ENCODE assay signal across 15 cellular contexts in the genomic region with DNA sequence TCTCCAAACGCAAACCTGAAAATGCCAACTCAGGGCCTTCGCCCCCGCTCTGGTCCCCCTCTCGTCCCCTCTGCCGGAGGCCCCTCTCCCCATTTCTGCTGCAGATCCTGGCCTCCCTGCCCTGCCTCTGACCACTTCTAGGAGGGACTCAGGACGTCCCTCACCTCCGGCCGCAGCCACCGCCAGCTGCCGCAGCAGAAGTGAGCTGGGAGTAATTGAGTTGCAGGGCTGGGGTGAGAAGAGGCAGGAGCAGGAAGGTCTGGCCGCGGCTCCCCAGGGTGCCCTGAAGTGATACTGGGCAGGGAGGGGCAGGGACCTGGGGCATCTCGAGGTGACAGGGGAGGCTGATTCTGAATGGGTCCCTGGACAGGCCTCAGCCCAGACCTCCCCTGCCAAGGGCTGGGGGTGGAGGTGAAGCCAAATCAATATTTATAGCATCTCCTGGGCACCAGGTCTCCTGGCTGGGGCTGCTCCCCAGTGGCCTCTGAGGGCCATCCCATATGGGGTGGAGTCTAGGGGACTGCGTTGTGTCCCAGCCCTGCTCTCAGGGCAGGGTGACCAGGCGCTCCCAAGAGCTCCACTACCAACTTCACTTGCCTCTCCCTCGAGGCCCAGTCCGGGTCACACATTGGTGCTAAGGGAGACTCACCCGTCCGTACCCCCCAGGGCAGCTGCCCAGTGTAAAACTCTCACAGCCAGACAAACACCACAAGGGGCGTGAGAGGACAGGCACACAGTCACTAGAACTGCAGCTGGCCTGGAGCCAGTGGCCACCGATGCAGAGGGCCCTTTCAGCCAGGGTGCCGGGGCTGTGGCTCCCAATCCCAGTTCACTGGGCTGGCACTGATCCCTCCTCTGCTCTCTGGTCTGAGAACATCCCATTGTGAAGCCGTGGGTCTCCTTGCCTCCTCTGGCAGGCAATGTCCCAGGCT. TPM values are rescaled to one million over a fixed set of nuclear protein-coding genes. Genes with fewer than 3 reads are reported as not detected.
DNase-seq lines count a peak whose midpoint lies in the region; ATAC-seq and TF ChIP-seq lines count a peak whose summit lies in the region.
"Had no signal": no experiment of that assay in that cellular context is flagged by ENCODE, and none has a peak within 500 bp of the region (broad histone marks: within the 10 kb centered on the region; RNA-seq: fewer than 3 reads in every experiment).

No MANE protein-coding gene starts in this region.

- peak; percentile 57 for DNase-seq in Right ventricle myocardium superior
- DNase-seq in cardiac septum (ENCODE audit: low spot score): no peak
- DNase-seq in WTC11 (ENCODE audit: low spot score): no peak
- no peak for DNase-seq in kidney epithelial cell (ENCODE audit: low read depth)
- no peak for DNase-seq in stimulated activated CD4-positive, alpha-beta T cell treated with anti-CD3 and anti-CD28 coated beads, Interleukin-15, amount 100 ng/mL, for 24 hours
- no peak for DNase-seq in vagina (ENCODE audit: extremely low spot score in 2 of 2)
- DNase-seq in NCI-H2227 (lab: John Stamatoyannopoulos, UW; ENCODE audit: unreplicated experiment): no peak
- DNase-seq: activated CD8-positive, alpha-beta memory T cell treated with anti-CD3 and anti-CD28 coated beads for 24 hours; activated gamma-delta T cell; gastrocnemius medialis; NCI-H187; occipital lobe had no signal

- TF ChIP-seq POLR2A in vagina (IDR thresholded peaks at IDR 0.05): no peak

- H3K27me3 Mint-ChIP-seq in WTC11 (ENCODE audit: low read depth): no peaks in the 10 kb centered on the region; the same call in 1 of the 2 replicates

- H3K4me3 Mint-ChIP-seq in WTC11: no peak overlapping the region

- CTCF ChIA-PET in WTC11 (lab: Charles Lee): interaction anchor here (0.7 to 5.2 kb wide), 5 partner anchors 10 to 99 kb away, joined by 3 to 28 read pairs (median 5); no protein-coding TSS in a partner anchor

- H3K4me3 ChIP-seq in kidney epithelial cell (ENCODE audit: low read depth, low read length) (no peak overlapping the region), vagina (no peak overlapping the region)
- H3K4me3 ChIP-seq: gastrocnemius medialis, spleen had no signal

- H3K27me3 ChIP-seq in kidney epithelial cell (ENCODE audit: control insufficient read depth, insufficient read depth, low read length) (no peaks in the 10 kb centered on the region), vagina (no peaks in the 10 kb centered on the region)
- H3K27me3 ChIP-seq: gastrocnemius medialis, spleen had no signal

- POLR2A ChIA-PET in WTC11 (lab: Charles Lee): no interaction called here

- no peak for TF ChIP-seq CTCF in WTC11 (IDR thresholded peaks at IDR 0.05)
- peak; percentile 21 for TF ChIP-seq CTCF in kidney epithelial cell (IDR thresholded peaks at IDR 0.05; ENCODE audit: insufficient read depth, low read length, poor library complexity, severe bottlenecking)
- no peak for TF ChIP-seq CTCF in vagina (IDR thresholded peaks at IDR 0.05)

- no peaks in the 10 kb centered on the region for H3K36me3 Mint-ChIP-seq in WTC11

- intact Hi-C loops in Right ventricle myocardium superior (cut with DNase I): no loop called here
- intact Hi-C loops in cardiac septum (cut with DNase I): no loop called here
- intact Hi-C loops in vagina (cut with DNase I): no loop called here

- no peaks in the 10 kb centered on the region for H3K9me3 ChIP-seq in vagina
- H3K9me3 ChIP-seq: gastrocnemius medialis, spleen had no signal

- ATAC-seq in Right ventricle myocardium superior (ENCODE audit: poor library complexity): peak; percentile 87
- ATAC-seq in WTC11: peak; percentile 23; the same call in 1 of the 2 replicates
- no peak for ATAC-seq in HG02870 (IDR thresholded peaks at IDR 0.05; ENCODE audit: unreplicated experiment)
- ATAC-seq: gastrocnemius medialis had no signal

- H3K36me3 ChIP-seq in kidney epithelial cell (ENCODE audit: control insufficient read depth, insufficient read depth, low read length) (no peaks in the 10 kb centered on the region), vagina (no peaks in the 10 kb centered on the region)
- H3K36me3 ChIP-seq: gastrocnemius medialis, spleen had no signal

- H3K4me1 ChIP-seq in vagina: peaks cover 10% of the 10 kb centered on the region
- H3K4me1 ChIP-seq: gastrocnemius medialis, spleen had no signal

- H3K27ac Mint-ChIP-seq in WTC11: peak overlapping the region; percentile 10; the same call in 1 of the 2 replicates

- no peak overlapping the region for H3K27ac ChIP-seq in vagina
- H3K27ac ChIP-seq: gastrocnemius medialis, KMS-11, spleen had no signal

- H3K4me1 Mint-ChIP-seq in WTC11: 0 out of 2 replicates have a peak, but pooled peaks cover 2% of the 10 kb centered on the region

- peaks cover 9% of the 10 kb centered on the region for H3K9me3 Mint-ChIP-seq in WTC11

TF ChIP-seq in WTC11, 78 proteins besides CTCF, POLR2A, EP300 and RAD21 (continues in another document):
- TF ChIP-seq ATF6 (CRISPR knock-in tag; IDR thresholded peaks at IDR 0.05) (no peak), NR1H2 (CRISPR knock-in tag; IDR thresholded peaks at IDR 0.05) (no peak), TP53 (CRISPR knock-in tag; IDR thresholded peaks at IDR 0.05) (no peak), STAT6 (CRISPR knock-in tag; conservative IDR thresholded peaks at IDR 0.05; ENCODE audit: low read depth) (no peak)
- TF ChIP-seq, protein P1, sequence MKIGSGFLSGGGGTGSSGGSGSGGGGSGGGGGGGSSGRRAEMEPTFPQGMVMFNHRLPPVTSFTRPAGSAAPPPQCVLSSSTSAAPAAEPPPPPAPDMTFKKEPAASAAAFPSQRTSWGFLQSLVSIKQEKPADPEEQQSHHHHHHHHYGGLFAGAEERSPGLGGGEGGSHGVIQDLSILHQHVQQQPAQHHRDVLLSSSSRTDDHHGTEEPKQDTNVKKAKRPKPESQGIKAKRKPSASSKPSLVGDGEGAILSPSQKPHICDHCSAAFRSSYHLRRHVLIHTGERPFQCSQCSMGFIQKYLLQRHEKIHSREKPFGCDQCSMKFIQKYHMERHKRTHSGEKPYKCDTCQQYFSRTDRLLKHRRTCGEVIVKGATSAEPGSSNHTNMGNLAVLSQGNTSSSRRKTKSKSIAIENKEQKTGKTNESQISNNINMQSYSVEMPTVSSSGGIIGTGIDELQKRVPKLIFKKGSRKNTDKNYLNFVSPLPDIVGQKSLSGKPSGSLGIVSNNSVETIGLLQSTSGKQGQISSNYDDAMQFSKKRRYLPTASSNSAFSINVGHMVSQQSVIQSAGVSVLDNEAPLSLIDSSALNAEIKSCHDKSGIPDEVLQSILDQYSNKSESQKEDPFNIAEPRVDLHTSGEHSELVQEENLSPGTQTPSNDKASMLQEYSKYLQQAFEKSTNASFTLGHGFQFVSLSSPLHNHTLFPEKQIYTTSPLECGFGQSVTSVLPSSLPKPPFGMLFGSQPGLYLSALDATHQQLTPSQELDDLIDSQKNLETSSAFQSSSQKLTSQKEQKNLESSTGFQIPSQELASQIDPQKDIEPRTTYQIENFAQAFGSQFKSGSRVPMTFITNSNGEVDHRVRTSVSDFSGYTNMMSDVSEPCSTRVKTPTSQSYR (CRISPR knock-in tag; IDR thresholded peaks at IDR 0.05): no peak
- TF ChIP-seq, protein P2, sequence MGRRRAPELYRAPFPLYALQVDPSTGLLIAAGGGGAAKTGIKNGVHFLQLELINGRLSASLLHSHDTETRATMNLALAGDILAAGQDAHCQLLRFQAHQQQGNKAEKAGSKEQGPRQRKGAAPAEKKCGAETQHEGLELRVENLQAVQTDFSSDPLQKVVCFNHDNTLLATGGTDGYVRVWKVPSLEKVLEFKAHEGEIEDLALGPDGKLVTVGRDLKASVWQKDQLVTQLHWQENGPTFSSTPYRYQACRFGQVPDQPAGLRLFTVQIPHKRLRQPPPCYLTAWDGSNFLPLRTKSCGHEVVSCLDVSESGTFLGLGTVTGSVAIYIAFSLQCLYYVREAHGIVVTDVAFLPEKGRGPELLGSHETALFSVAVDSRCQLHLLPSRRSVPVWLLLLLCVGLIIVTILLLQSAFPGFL (CRISPR knock-in tag; IDR thresholded peaks at IDR 0.05; ENCODE audit: borderline replicate concordance): no peak

RNA-seq across cellular contexts. Expression of gene KCNIP3, which starts 33.0 kb away (rescaled TPM):
- total RNA-seq in Right ventricle myocardium superior (8.4 TPM), cardiac septum (6.5 TPM), WTC11 (2021) (2.1 to 3.3 TPM (median 3.1 TPM) in 3 replicates), kidney epithelial cell (5.1 and 7.2 TPM in 2 replicates), vagina (27.5 TPM)

RNA-seq across cellular contexts. Expression of gene PROM2, which starts 55.9 kb away (rescaled TPM):
- total RNA-seq in Right ventricle myocardium superior (0.54 TPM), cardiac septum (0.83 TPM), WTC11 (2021) (7.9 to 11.8 TPM (median 8.3 TPM) in 3 replicates), kidney epithelial cell (2.3 and 3.4 TPM in 2 replicates), vagina (70.5 TPM)
